In the genomic region with DNA sequence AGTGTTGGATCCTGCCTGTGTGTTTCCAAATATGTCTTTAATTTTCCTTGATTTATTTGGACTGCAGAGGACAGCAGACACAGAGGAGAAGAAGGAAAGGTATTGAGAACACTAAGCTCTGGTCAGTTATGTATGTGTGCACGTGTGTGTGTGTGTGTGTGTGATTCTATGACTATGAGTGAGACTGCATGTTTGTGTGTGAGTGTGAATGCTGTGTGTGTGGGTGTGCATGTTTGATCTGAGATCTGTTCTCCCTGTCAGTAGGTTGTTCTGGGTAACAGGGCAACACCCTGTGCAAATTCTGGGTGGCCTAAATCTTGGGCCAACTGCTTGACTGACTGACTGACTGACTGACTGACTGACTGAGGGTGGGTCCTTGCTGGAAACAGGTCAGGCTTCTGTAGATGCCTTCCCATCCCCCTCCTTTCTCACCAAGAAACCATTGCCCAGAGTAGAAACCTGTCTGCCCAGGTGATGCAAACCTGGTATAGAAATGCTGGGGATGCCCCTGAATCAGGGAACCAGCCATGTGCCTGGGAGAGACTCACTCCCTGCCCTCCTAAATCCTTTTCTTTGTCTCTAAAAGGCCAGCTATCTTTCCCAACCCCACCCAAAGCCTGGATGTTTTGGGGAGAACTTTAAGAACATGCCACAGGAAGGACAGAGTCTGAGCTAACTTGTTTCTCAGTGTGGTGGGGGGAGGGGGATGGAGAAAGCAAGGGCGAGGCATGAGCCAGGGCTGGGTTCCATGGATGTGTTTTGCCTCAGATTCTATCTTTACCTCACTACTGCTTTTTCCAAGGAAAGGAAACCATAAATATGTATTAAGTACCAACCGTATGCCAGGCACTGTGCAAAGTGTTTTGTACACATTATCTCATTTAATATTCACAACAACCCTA, we compare ENCODE assay signal across 14 cellular contexts. TPM values are rescaled to one million over a fixed set of nuclear protein-coding genes. Genes with fewer than 3 reads are reported as not detected.
DNase-seq lines count a peak whose midpoint lies in the region; ATAC-seq, FAIRE-seq and TF ChIP-seq lines count a peak whose summit lies in the region.
"Had no signal": no experiment of that assay in that cellular context is flagged by ENCODE, and none has a peak within 500 bp of the region (broad histone marks: within the 10 kb centered on the region; RNA-seq: fewer than 3 reads in every experiment).

No MANE protein-coding gene starts in this region.

- peak overlapping the region; percentile 81 for H3K27ac Mint-ChIP-seq in type B pancreatic cell
- H3K27ac Mint-ChIP-seq: nephron progenitor cell had no signal

- TF ChIP-seq CTCF in left ventricle myocardium inferior (IDR thresholded peaks at IDR 0.05; ENCODE audit: borderline replicate concordance), result no peak
- no peak for TF ChIP-seq CTCF in GM12878 (IDR thresholded peaks at IDR 0.05 in 2 of 3, conservative IDR thresholded peaks at IDR 0.05 in 1 of 3; ENCODE audit: control insufficient read depth in 2 of 3, extremely low read depth in 1 of 3, insufficient read depth in 1 of 3, low read depth in 3 of 3, low read length in 3 of 3)
- no peak for TF ChIP-seq CTCF in type B pancreatic cell (conservative IDR thresholded peaks at IDR 0.05)
- no peak for TF ChIP-seq CTCF in GM13977 (IDR thresholded peaks at IDR 0.05; ENCODE audit: extremely low read depth, insufficient read depth, missing control alignments)

- RAD21 ChIA-PET in GM12878 (lab: Charles Lee; ENCODE audit: unreplicated experiment), result interaction anchor here (0.6 kb wide), 1 partner anchor 29 kb away, joined by 3 read pairs; no protein-coding TSS in a partner anchor

- H3K27ac ChIP-seq in left ventricle myocardium inferior (replicated peaks) (peak overlapping the region; percentile 100), GM12878 (ENCODE audit: control insufficient read depth, insufficient read depth) (no peak overlapping the region), muscle layer of duodenum (ENCODE audit: low read length) (peak overlapping the region; percentile 37)

- no peak overlapping the region for H3K4me2 ChIP-seq in GM12878 (ENCODE audit: control insufficient read depth, insufficient read depth)

- peaks cover 95% of the 10 kb centered on the region for H3K4me1 ChIP-seq in left ventricle myocardium inferior
- peaks cover 63% of the 10 kb centered on the region for H3K4me1 ChIP-seq in GM12878 (ENCODE audit: control insufficient read depth, insufficient read depth, low read length)
- peaks cover 64 to 76% of the 10 kb centered on the region in 2 donors for H3K4me1 ChIP-seq in muscle layer of duodenum (ENCODE audit: control insufficient read depth in 1 of 2, insufficient read depth in 2 of 2, low read length in 2 of 2)

- 30% methylated on average over 3 of the region's 3 CpGs for WGBS in GM12878 (ENCODE audit: insufficient coverage, insufficient replicate concordance, low lambda C conversion rate, missing lambda C conversion rate)

- no peaks in the 10 kb centered on the region for H3K27me3 ChIP-seq in left ventricle myocardium inferior (ENCODE audit: low read depth)
- no peaks in the 10 kb centered on the region for H3K27me3 ChIP-seq in GM12878 (replicated peaks in 1 of 2; ENCODE audit: control insufficient read depth in 2 of 2, insufficient read depth in 2 of 2, low read length in 1 of 2)
- no peaks in the 10 kb centered on the region for H3K27me3 ChIP-seq in muscle layer of duodenum (ENCODE audit: low read depth, low read length)
- H3K27me3 ChIP-seq: MG63 had no signal

- no peaks in the 10 kb centered on the region for H3K36me3 Mint-ChIP-seq in type B pancreatic cell

- no peak for FAIRE-seq in GM12878 (lab: Jason Lieb, UNC)
- FAIRE-seq: colon had no signal

- H3K9me3 ChIP-seq in left ventricle myocardium inferior (replicated peaks) (no peaks in the 10 kb centered on the region), GM12878 (replicated peaks; ENCODE audit: control insufficient read depth, insufficient read depth, low read length) (no peaks in the 10 kb centered on the region), muscle layer of duodenum (ENCODE audit: control insufficient read depth in 1 of 2, low read length in 2 of 2) (no peaks in the 10 kb centered on the region)
- H3K9me3 ChIP-seq: MG63 had no signal

- no peaks in the 10 kb centered on the region for H4K20me1 ChIP-seq in GM12878 (ENCODE audit: control insufficient read depth, insufficient read depth)

- no peaks in the 10 kb centered on the region for H3K27me3 Mint-ChIP-seq in type B pancreatic cell

- POLR2A ChIA-PET in GM12878 (lab: Charles Lee), result interaction anchor here (1.0 to 1.2 kb wide), 2 partner anchors 8 to 9 kb away, joined by 3 to 5 read pairs; no protein-coding TSS in a partner anchor

- in situ Hi-C loops in GM12878 (cut with MboI) (no loop called here), GM13977 (cut with MboI; ENCODE audit: low pct_unique_long_range_greater_than_20kb, low sequenced_read_pairs, unreplicated experiment) (no loop called here)

- no TSS peak for BruUV-seq in GM12878 (replicated peaks; lab: Mats Ljungman, UMichigan)

- peak; percentile 12 for DNase-seq in left ventricle myocardium inferior
- DNase-seq in cardiac septum (ENCODE audit: low spot score), result no peak
- DNase-seq in GM12878 (ENCODE audit: low read depth, low spot score), result no peak
- DNase-seq in type B pancreatic cell (ENCODE audit: extremely low spot score, unreplicated experiment), result no peak
- no peak for DNase-seq in SW480 (ENCODE audit: low spot score)
- DNase-seq in medulla oblongata (ENCODE audit: extremely low spot score), result no peak
- no peak for DNase-seq in GM13977 (ENCODE audit: low spot score)
- DNase-seq: hypothalamus; MG63; nephron progenitor cell; stimulated activated CD4-positive, alpha-beta T cell treated with anti-CD3 and anti-CD28 coated beads, Interleukin-2, amount 100 ng/mL, for 48 hours; T-helper 2 cell had no signal

- no peak for TF ChIP-seq EP300 in GM12878 (IDR thresholded peaks at IDR 0.05; ENCODE audit: borderline replicate concordance in 1 of 2, control insufficient read depth in 1 of 2, low read depth in 2 of 2, low read length in 2 of 2)

- H3K4me3 ChIP-seq in left ventricle myocardium inferior, result no peak overlapping the region
- H3K4me3 ChIP-seq in GM12878, result no peak overlapping the region
- H3K4me3 ChIP-seq in muscle layer of duodenum (ENCODE audit: low read depth in 1 of 2, low read length in 2 of 2), result peak overlapping the region in 1 of 2 donors; percentile 29
- H3K4me3 ChIP-seq: MG63 had no signal

- no peak for TF ChIP-seq RAD21 in GM12878 (IDR thresholded peaks at IDR 0.05; ENCODE audit: insufficient read depth, low read depth, low read length)

- TF ChIP-seq POLR2A in GM12878 (IDR thresholded peaks at IDR 0.05; ENCODE audit: low read depth, low read length), result no peak

- CTCF ChIA-PET in GM12878 (lab: Yijun Ruan, JAX), result interaction anchor here (0.7 to 1.6 kb wide), 4 partner anchors 15 to 89 kb away, joined by 3 to 4 read pairs (median 4); no protein-coding TSS in a partner anchor

- H3K4me1 Mint-ChIP-seq in type B pancreatic cell (ENCODE audit: unreplicated experiment), result peaks cover 54% of the 10 kb centered on the region

- H3K36me3 ChIP-seq in left ventricle myocardium inferior, result no peaks in the 10 kb centered on the region
- no peaks in the 10 kb centered on the region for H3K36me3 ChIP-seq in GM12878 (ENCODE audit: control insufficient read depth in 2 of 2, insufficient read depth in 2 of 2, low read length in 1 of 2)
- H3K36me3 ChIP-seq in muscle layer of duodenum (ENCODE audit: control insufficient read depth in 1 of 2, insufficient read depth in 2 of 2, low read length in 2 of 2), result peaks cover 0 to 4% of the 10 kb centered on the region in 2 donors
- H3K36me3 ChIP-seq: MG63 had no signal

- H2AFZ ChIP-seq in GM12878 (ENCODE audit: control insufficient read depth, low read depth, low read length), result no peak overlapping the region

- no peak overlapping the region; the same call in 1 of the 2 replicates for H3K9ac ChIP-seq in GM12878 (ENCODE audit: control insufficient read depth, insufficient read depth, low read length)

- no peak for ATAC-seq in GM12878

- H3K4me3 Mint-ChIP-seq in type B pancreatic cell, result peak overlapping the region; percentile 17
- H3K4me3 Mint-ChIP-seq: nephron progenitor cell had no signal

- SMC1A ChIA-PET in GM12878 (lab: Charles Lee; ENCODE audit: uncharacterized antibody, unreplicated experiment), result interaction anchor here (1.0 to 1.2 kb wide), 2 partner anchors 9 to 29 kb away, joined by 3 read pairs; no protein-coding TSS in a partner anchor

- no peaks in the 10 kb centered on the region for H3K9me3 Mint-ChIP-seq in type B pancreatic cell
- H3K9me3 Mint-ChIP-seq: nephron progenitor cell had no signal

- intact Hi-C loops in left ventricle myocardium inferior (cut with micrococcal nuclease), result no loop called here
- intact Hi-C loops in cardiac septum (cut with DNase I), result no loop called here
- intact Hi-C loops in GM12878 (cut with micrococcal nuclease; ENCODE audit: unreplicated experiment), result no loop called here

- 0 out of 2 replicates have a peak, but pooled peaks cover 3% of the 10 kb centered on the region for H3K79me2 ChIP-seq in GM12878 (ENCODE audit: control insufficient read depth, insufficient read depth, low read length)

RNA-seq across cellular contexts. Expression of a gene that starts 4.4 kb away (rescaled TPM):
- total RNA-seq in left ventricle myocardium inferior (19.1 TPM), cardiac septum (25.8 TPM), GM12878 (2014; rRNA removed) (0.49 and 1.0 TPM in 2 replicates), GM12878 (2014; rRNA removed; fragmentation: Illumina TruSeq; extraction: Trizol) (0.31 and 0.37 TPM in 2 replicates), GM12878 (2021) (3.4 and 3.6 TPM in 2 replicates), type B pancreatic cell (ENCODE audit: low replicate concordance) (5.7 and 9.5 TPM in 2 replicates)
- total RNA-seq in GM12878 (2013; cell fraction: nucleolus; rRNA removed), result 5.0 TPM in 2 replicates
- polyA plus RNA-seq in GM12878 (2011; ENCODE audit: low read depth), result 0.85 TPM
- polyA plus RNA-seq in GM12878 (2011; rRNA removed) (0.17 and 0.41 TPM in 2 replicates), GM12878 (2014; fragmentation: Illumina TruSeq; extraction: Trizol) (0.44 and 1.8 TPM in 2 replicates), GM12878 (2014; fragmentation: Nextera tagmentation; extraction: Ambion mirVana) (under 1 TPM; 0.10 to 0.33 TPM), GM12878 (2014; rRNA removed) (0.87 and 1.2 TPM in 2 replicates), GM12878 (2016; fragmentation: Nextera tagmentation; extraction: Ambion mirVana) (1 to 10 TPM; 1.8 to 2.6 TPM)
- polyA plus RNA-seq in GM12878 (2011; cell fraction: cytosol; rRNA removed), result 0.67 and 1.2 TPM in 2 replicates
- 5.1 and 5.9 TPM in 2 replicates for polyA plus RNA-seq in GM12878 (2011; cell fraction: nucleus; rRNA removed)
- 2.0 and 3.6 TPM in 2 replicates for polyA plus RNA-seq in GM12878 (2012)
- 1.0 and 1.4 TPM in 2 replicates for polyA minus RNA-seq in GM12878 (2011; rRNA and poly(A)+ RNA removed)
- polyA minus RNA-seq in GM12878 (2011; cell fraction: cytosol; rRNA and poly(A)+ RNA removed), result 2.1 TPM in 2 replicates
- 3.1 and 6.0 TPM in 2 replicates for polyA minus RNA-seq in GM12878 (2011; cell fraction: nucleus; rRNA and poly(A)+ RNA removed)

RNA-seq across cellular contexts. Expression of a gene that starts 16.9 kb away (rescaled TPM):
- total RNA-seq in left ventricle myocardium inferior, result 39.8 TPM
- 53.7 TPM for total RNA-seq in cardiac septum
- total RNA-seq in GM12878 (2013; cell fraction: nucleolus; rRNA removed), result 146 and 147 TPM in 2 replicates
- 56.3 and 57.6 TPM in 2 replicates for total RNA-seq in GM12878 (2014; rRNA removed)
- total RNA-seq in GM12878 (2014; rRNA removed; fragmentation: Illumina TruSeq; extraction: Trizol), result 56.4 and 56.5 TPM in 2 replicates
- 47.8 and 50.6 TPM in 2 replicates for total RNA-seq in GM12878 (2021)
- 38.1 TPM for polyA plus RNA-seq in GM12878 (2011; ENCODE audit: low read depth)
- polyA plus RNA-seq in GM12878 (2011; rRNA removed), result 80.9 and 101 TPM in 2 replicates
- polyA plus RNA-seq in GM12878 (2011; cell fraction: cytosol; rRNA removed), result 34.6 and 35.7 TPM in 2 replicates
- 220 and 227 TPM in 2 replicates for polyA plus RNA-seq in GM12878 (2011; cell fraction: nucleus; rRNA removed)
- 45.9 and 51.6 TPM in 2 replicates for polyA plus RNA-seq in GM12878 (2012)
- 95.2 and 110 TPM in 2 replicates for polyA plus RNA-seq in GM12878 (2014; fragmentation: Illumina TruSeq; extraction: Trizol)
- 10 to 100 TPM; 11.1 to 18.0 TPM for polyA plus RNA-seq in GM12878 (2014; fragmentation: Nextera tagmentation; extraction: Ambion mirVana)
- polyA plus RNA-seq in GM12878 (2014; rRNA removed), result 52.0 and 53.1 TPM in 2 replicates
- polyA plus RNA-seq in GM12878 (2016; fragmentation: Nextera tagmentation; extraction: Ambion mirVana), result 1 to 10 TPM; 6.1 to 9.5 TPM
- polyA minus RNA-seq in GM12878 (2011; rRNA and poly(A)+ RNA removed), result 33.0 and 40.5 TPM in 2 replicates
- 16.6 and 20.3 TPM in 2 replicates for polyA minus RNA-seq in GM12878 (2011; cell fraction: cytosol; rRNA and poly(A)+ RNA removed)
- 30.2 and 34.7 TPM in 2 replicates for polyA minus RNA-seq in GM12878 (2011; cell fraction: nucleus; rRNA and poly(A)+ RNA removed)
- total RNA-seq in type B pancreatic cell (ENCODE audit: low replicate concordance), result 86.3 and 128 TPM in 2 replicates

RNA-seq across cellular contexts. Expression of a gene that starts 35.5 kb away (rescaled TPM):
- total RNA-seq in left ventricle myocardium inferior (44.0 TPM), cardiac septum (54.8 TPM), GM12878 (2014; rRNA removed) (31.8 and 37.6 TPM in 2 replicates), GM12878 (2014; rRNA removed; fragmentation: Illumina TruSeq; extraction: Trizol) (31.9 and 33.7 TPM in 2 replicates), GM12878 (2021) (42.9 and 49.0 TPM in 2 replicates), type B pancreatic cell (ENCODE audit: low replicate concordance) (63.0 and 101 TPM in 2 replicates)
- 135 and 156 TPM in 2 replicates for total RNA-seq in GM12878 (2013; cell fraction: nucleolus; rRNA removed)
- 30.2 TPM for polyA plus RNA-seq in GM12878 (2011; ENCODE audit: low read depth)
- polyA plus RNA-seq in GM12878 (2011; rRNA removed) (40.3 and 60.0 TPM in 2 replicates), GM12878 (2014; fragmentation: Illumina TruSeq; extraction: Trizol) (52.4 and 59.7 TPM in 2 replicates), GM12878 (2014; fragmentation: Nextera tagmentation; extraction: Ambion mirVana) (10 to 100 TPM; 12.7 to 16.4 TPM), GM12878 (2014; rRNA removed) (30.2 and 34.3 TPM in 2 replicates), GM12878 (2016; fragmentation: Nextera tagmentation; extraction: Ambion mirVana) (10 to 100 TPM; 52.6 to 53.4 TPM)
- 39.7 and 54.1 TPM in 2 replicates for polyA plus RNA-seq in GM12878 (2011; cell fraction: cytosol; rRNA removed)
- 126 and 159 TPM in 2 replicates for polyA plus RNA-seq in GM12878 (2011; cell fraction: nucleus; rRNA removed)
- 40.4 and 44.5 TPM in 2 replicates for polyA plus RNA-seq in GM12878 (2012)
- 40.6 and 41.8 TPM in 2 replicates for polyA minus RNA-seq in GM12878 (2011; rRNA and poly(A)+ RNA removed)
- polyA minus RNA-seq in GM12878 (2011; cell fraction: cytosol; rRNA and poly(A)+ RNA removed), result 9.0 and 22.5 TPM in 2 replicates
- polyA minus RNA-seq in GM12878 (2011; cell fraction: nucleus; rRNA and poly(A)+ RNA removed), result 33.4 and 39.4 TPM in 2 replicates

RNA-seq across cellular contexts. Expression of a gene that starts 42.1 kb away (rescaled TPM):
- total RNA-seq in left ventricle myocardium inferior (78.3 TPM), cardiac septum (66.8 TPM), GM12878 (2014; rRNA removed) (0.65 and 0.68 TPM in 2 replicates), GM12878 (2014; rRNA removed; fragmentation: Illumina TruSeq; extraction: Trizol) (0.63 and 0.64 TPM in 2 replicates), GM12878 (2021) (1.5 and 2.0 TPM in 2 replicates), type B pancreatic cell (ENCODE audit: low replicate concordance) (18.3 and 37.0 TPM in 2 replicates)
- total RNA-seq in GM12878 (2013; cell fraction: nucleolus; rRNA removed), result 3.8 and 5.5 TPM in 2 replicates
- 1.2 TPM for polyA plus RNA-seq in GM12878 (2011; ENCODE audit: low read depth)
- polyA plus RNA-seq in GM12878 (2011; rRNA removed) (0.81 and 1.1 TPM in 2 replicates), GM12878 (2014; fragmentation: Illumina TruSeq; extraction: Trizol) (1.0 and 1.2 TPM in 2 replicates), GM12878 (2014; fragmentation: Nextera tagmentation; extraction: Ambion mirVana) (under 1 TPM; 0.03 to 0.07 TPM), GM12878 (2014; rRNA removed) (0.64 and 0.81 TPM in 2 replicates), GM12878 (2016; fragmentation: Nextera tagmentation; extraction: Ambion mirVana) (under 1 TPM; 0.07 to 0.64 TPM)
- 1.5 TPM in 2 replicates for polyA plus RNA-seq in GM12878 (2011; cell fraction: cytosol; rRNA removed)
- 1.1 and 1.4 TPM in 2 replicates for polyA plus RNA-seq in GM12878 (2011; cell fraction: nucleus; rRNA removed)
- polyA plus RNA-seq in GM12878 (2012), result 1.9 and 2.2 TPM in 2 replicates
- polyA minus RNA-seq in GM12878 (2011; rRNA and poly(A)+ RNA removed), result 1.1 and 1.4 TPM in 2 replicates
- 0.42 and 0.80 TPM in 2 replicates for polyA minus RNA-seq in GM12878 (2011; cell fraction: cytosol; rRNA and poly(A)+ RNA removed)
- 0.48 and 0.57 TPM in 2 replicates for polyA minus RNA-seq in GM12878 (2011; cell fraction: nucleus; rRNA and poly(A)+ RNA removed)

RNA-seq across cellular contexts. Expression of a gene that starts 50.6 kb away (rescaled TPM):
- total RNA-seq in left ventricle myocardium inferior, result 58.2 TPM
- total RNA-seq in cardiac septum, result 56.4 TPM
- 191 and 225 TPM in 2 replicates for total RNA-seq in GM12878 (2013; cell fraction: nucleolus; rRNA removed)
- total RNA-seq in GM12878 (2014; rRNA removed), result 33.5 and 40.6 TPM in 2 replicates
- total RNA-seq in GM12878 (2014; rRNA removed; fragmentation: Illumina TruSeq; extraction: Trizol), result 32.8 and 35.3 TPM in 2 replicates
- 74.1 and 84.7 TPM in 2 replicates for total RNA-seq in GM12878 (2021)
- polyA plus RNA-seq in GM12878 (2011; ENCODE audit: low read depth), result 47.6 TPM
- 31.1 and 74.8 TPM in 2 replicates for polyA plus RNA-seq in GM12878 (2011; rRNA removed)
- polyA plus RNA-seq in GM12878 (2011; cell fraction: cytosol; rRNA removed), result 78.2 and 80.7 TPM in 2 replicates
- 270 and 289 TPM in 2 replicates for polyA plus RNA-seq in GM12878 (2011; cell fraction: nucleus; rRNA removed)
- 54.5 and 59.0 TPM in 2 replicates for polyA plus RNA-seq in GM12878 (2012)
- 77.0 and 85.1 TPM in 2 replicates for polyA plus RNA-seq in GM12878 (2014; fragmentation: Illumina TruSeq; extraction: Trizol)
- polyA plus RNA-seq in GM12878 (2014; fragmentation: Nextera tagmentation; extraction: Ambion mirVana), result 10 to 100 TPM in 1 of 2 experiments, 1 to 10 TPM in 1; 5.4 to 10.3 TPM
- 58.6 and 75.5 TPM in 2 replicates for polyA plus RNA-seq in GM12878 (2014; rRNA removed)
- 10 to 100 TPM; 89.9 to 97.4 TPM for polyA plus RNA-seq in GM12878 (2016; fragmentation: Nextera tagmentation; extraction: Ambion mirVana)
- 93.6 and 96.4 TPM in 2 replicates for polyA minus RNA-seq in GM12878 (2011; rRNA and poly(A)+ RNA removed)
- 54.1 and 61.4 TPM in 2 replicates for polyA minus RNA-seq in GM12878 (2011; cell fraction: cytosol; rRNA and poly(A)+ RNA removed)
- polyA minus RNA-seq in GM12878 (2011; cell fraction: nucleus; rRNA and poly(A)+ RNA removed), result 104 and 143 TPM in 2 replicates
- total RNA-seq in type B pancreatic cell (ENCODE audit: low replicate concordance), result 93.2 and 123 TPM in 2 replicates
